ENCODE assay signal across 9 cellular contexts in the genomic region with DNA sequence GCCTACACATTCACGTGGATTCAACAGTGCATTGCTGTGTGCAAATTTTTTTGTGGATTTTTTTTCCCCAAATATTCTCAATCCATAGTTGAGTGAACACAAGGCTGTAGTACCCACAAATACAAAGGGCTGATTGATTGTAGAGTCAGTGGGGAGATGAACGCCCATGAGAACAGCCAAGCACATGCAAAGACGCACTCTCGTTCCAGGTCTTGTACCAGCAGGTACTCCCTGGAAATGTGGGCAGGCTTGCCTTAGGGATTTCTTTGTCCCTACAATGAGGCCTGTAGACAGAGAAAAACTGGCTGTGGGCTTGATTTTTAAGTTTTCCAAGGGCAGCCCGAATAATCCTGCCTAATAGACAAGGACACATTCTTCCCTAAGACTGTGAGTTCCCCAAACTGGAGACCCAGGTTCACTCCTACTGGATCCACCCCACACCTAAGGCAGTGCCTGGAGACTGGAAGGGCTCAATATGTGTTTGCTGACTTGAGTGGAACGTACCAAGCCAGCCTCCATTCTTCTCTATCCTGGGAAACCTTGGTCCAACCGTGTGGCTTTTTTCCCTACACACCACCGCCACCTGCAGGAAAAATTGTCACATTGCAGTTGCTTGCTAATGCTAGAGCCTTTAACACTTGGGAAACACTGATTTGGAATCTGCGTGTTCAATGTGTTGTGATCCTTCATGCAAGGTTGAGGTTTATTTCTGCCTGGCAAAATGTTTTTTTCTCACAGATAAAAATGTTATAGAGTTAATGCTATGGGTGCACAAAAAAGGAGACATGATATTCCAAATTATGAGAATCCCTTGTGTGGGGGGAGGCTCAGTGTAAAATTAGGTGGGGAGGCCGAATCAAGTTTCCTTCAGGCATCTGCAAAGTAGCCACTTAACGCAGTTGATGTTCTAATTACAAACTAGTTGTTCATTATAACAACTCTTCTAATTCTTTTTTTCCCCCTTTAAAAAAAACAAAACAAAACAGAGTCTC. TPM values are rescaled to one million over a fixed set of nuclear protein-coding genes. Genes with fewer than 3 reads are reported as not detected.
DNase-seq lines count a peak whose midpoint lies in the region; ATAC-seq and TF ChIP-seq lines count a peak whose summit lies in the region.
"Had no signal": no experiment of that assay in that cellular context is flagged by ENCODE, and none has a peak within 500 bp of the region (broad histone marks: within the 10 kb centered on the region; RNA-seq: fewer than 3 reads in every experiment).

No MANE protein-coding gene starts in this region.

- H3K27me3 Mint-ChIP-seq in CD8-positive, alpha-beta T cell (ENCODE audit: low read depth) = no peaks in the 10 kb centered on the region

- no peak overlapping the region for H3K4me3 ChIP-seq in esophagus muscularis mucosa
- no peak overlapping the region for H3K4me3 ChIP-seq in CD8-positive, alpha-beta T cell (ENCODE audit: low read depth, low read length)

- no peak overlapping the region for H3K27ac ChIP-seq in esophagus muscularis mucosa (replicated peaks in 1 of 4)
- no peak overlapping the region for H3K27ac ChIP-seq in CD8-positive, alpha-beta T cell (ENCODE audit: low read depth, low read length)

- peak; percentile 77 to 90 (median 79) for TF ChIP-seq CTCF in esophagus muscularis mucosa (IDR thresholded peaks at IDR 0.05)
- TF ChIP-seq CTCF in CD8-positive, alpha-beta T cell (IDR thresholded peaks at IDR 0.05) = no peak

- intact Hi-C loops in esophagus muscularis mucosa (cut with DNase I) = loop anchor here (1.0 to 10.0 kb wide), 2 partner anchors 291 to 602 kb away; no protein-coding TSS in a partner anchor
- intact Hi-C loops in CD8-positive, alpha-beta T cell (cut with DNase I, micrococcal nuclease) = no loop called here

- no peaks in the 10 kb centered on the region for H3K4me1 ChIP-seq in esophagus muscularis mucosa
- H3K4me1 ChIP-seq in CD8-positive, alpha-beta T cell (ENCODE audit: insufficient read depth, low read length) = no peaks in the 10 kb centered on the region

- POLR2A ChIA-PET in CD8-positive, alpha-beta T cell (lab: Charles Lee) = no interaction called here

- ATAC-seq in GM19395 (IDR thresholded peaks at IDR 0.05; ENCODE audit: unreplicated experiment) = peak; percentile 82
- no peak for ATAC-seq in CD8-positive, alpha-beta T cell

- H3K36me3 Mint-ChIP-seq in CD8-positive, alpha-beta T cell = no peaks in the 10 kb centered on the region

- 55% methylated on average over 11 of the region's 11 CpGs for WGBS in esophagus muscularis mucosa

- H3K9me3 ChIP-seq in esophagus muscularis mucosa = no peaks in the 10 kb centered on the region
- H3K9me3 ChIP-seq in CD8-positive, alpha-beta T cell (ENCODE audit: low read length) = no peaks in the 10 kb centered on the region

- H3K9me3 Mint-ChIP-seq in CD8-positive, alpha-beta T cell = peaks cover 2% of the 10 kb centered on the region

- H3K4me3 Mint-ChIP-seq in CD8-positive, alpha-beta T cell = no peak overlapping the region

- DNase-seq in COLO829 (ENCODE audit: low spot score) (peak; percentile 89), NCI-H1105 treated with DMSO at 0.1 percent for 48 hours (lab: John Stamatoyannopoulos, UW) (peak; percentile 77), SK-MEL-5 (ENCODE audit: low read depth, low spot score) (peak; percentile 91), esophagus muscularis mucosa (ENCODE audit: extremely low spot score) (no peak), myocyte (ENCODE audit: low read depth) (peak; percentile 83), activated T-cell treated with anti-CD3 and anti-CD28 coated beads for 4 hours (no peak)
- DNase-seq in CD8-positive, alpha-beta T cell = no peak

- H3K4me1 Mint-ChIP-seq in CD8-positive, alpha-beta T cell (ENCODE audit: low read depth) = no peaks in the 10 kb centered on the region

- no peak overlapping the region for H3K27ac Mint-ChIP-seq in CD8-positive, alpha-beta T cell

- H3K27me3 ChIP-seq in esophagus muscularis mucosa = no peaks in the 10 kb centered on the region
- no peaks in the 10 kb centered on the region for H3K27me3 ChIP-seq in CD8-positive, alpha-beta T cell (ENCODE audit: insufficient read depth, low read length)

- TF ChIP-seq EP300 in esophagus muscularis mucosa (IDR thresholded peaks at IDR 0.05) = no peak

- no peaks in the 10 kb centered on the region for H3K36me3 ChIP-seq in esophagus muscularis mucosa
- no peaks in the 10 kb centered on the region for H3K36me3 ChIP-seq in CD8-positive, alpha-beta T cell (ENCODE audit: insufficient read depth, low read length)

- TF ChIP-seq POLR2A in esophagus muscularis mucosa (IDR thresholded peaks at IDR 0.05; ENCODE audit: low read depth) = no peak

- CTCF ChIA-PET in CD8-positive, alpha-beta T cell (lab: Charles Lee) = no interaction called here

- in situ Hi-C loops in SK-MEL-5 (cut with HindIII; ENCODE audit: low pct_unique_long_range_greater_than_20kb, low sequenced_read_pairs) = no loop called here

RNA-seq across cellular contexts. Expression of a gene that starts 49.3 kb away (rescaled TPM):
- total RNA-seq in SK-MEL-5 (2014; rRNA removed; shearing (Covaris generic)) = not detected in 2 replicates
- not detected in 2 replicates for polyA plus RNA-seq in SK-MEL-5 (2015; cell fraction: cytosol; rRNA removed)
- polyA plus RNA-seq in SK-MEL-5 (2015; cell fraction: nucleus; rRNA removed) = not detected in 2 replicates
- total RNA-seq in esophagus muscularis mucosa (not detected), myocyte (not detected in 2 replicates)
- polyA plus RNA-seq in myocyte (2012) = not detected
- not detected for total RNA-seq in CD8-positive, alpha-beta T cell
- total RNA-seq: T-helper 2 cell treated with Interferon-gamma antibody and Interleukin-4, amounts not matched to agents 100 ng/mL and 5 ng/mL, for 36 hours had no signal

Comparison
In these comparisons a context has a peak if more than half of its experiments do, and no peak if none do; other contexts are left out.
1. DNase-seq: peak in COLO829 (single experiment), NCI-H1105 treated with DMSO at 0.1 percent for 48 hours (single experiment), SK-MEL-5 (single experiment) and myocyte (single experiment); none in esophagus muscularis mucosa (single experiment), CD8-positive, alpha-beta T cell (0 of 7) and activated T-cell treated with anti-CD3 and anti-CD28 coated beads for 4 hours (single experiment).